In the genomic region with DNA sequence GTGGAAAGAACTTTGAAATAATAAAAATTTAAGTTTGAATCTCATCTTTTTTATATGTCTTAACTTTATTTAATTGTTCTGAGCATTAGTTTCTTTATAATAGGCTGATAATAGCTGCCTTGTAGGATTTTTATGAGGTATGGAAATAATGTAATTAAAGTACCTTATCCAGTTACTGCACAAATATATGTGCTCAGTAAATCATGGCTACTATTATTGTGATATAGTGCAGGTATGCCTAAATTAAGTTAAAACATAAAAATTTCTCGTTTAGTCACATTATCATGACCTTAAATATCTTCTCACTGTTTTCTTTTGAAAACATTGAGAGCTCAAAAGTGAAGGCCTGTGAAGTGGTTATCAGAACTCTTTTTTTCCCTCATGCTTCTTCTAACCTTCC, we compare ENCODE assay signal across 1 cellular context.
TF ChIP-seq lines count a peak whose summit lies in the region.

No MANE protein-coding gene starts in this region.

TF ChIP-seq in SK-N-SH, 30 proteins besides CTCF, POLR2A, EP300 and RAD21 (continued from another document):
- TF ChIP-seq IRF3 (IDR thresholded peaks at IDR 0.05; ENCODE audit: low read depth, low read length) (no peak), FOXM1 (IDR thresholded peaks at IDR 0.05; ENCODE audit: low read depth) (no peak), NFIC (IDR thresholded peaks at IDR 0.05; ENCODE audit: borderline replicate concordance) (no peak), MXI1 (IDR thresholded peaks at IDR 0.05; ENCODE audit: low read depth, low read length) (no peak), TEAD4 (IDR thresholded peaks at IDR 0.05; ENCODE audit: borderline replicate concordance, insufficient read depth) (no peak), RXRA (IDR thresholded peaks at IDR 0.05; ENCODE audit: borderline replicate concordance, low read depth) (no peak)
- TF ChIP-seq, protein P1, sequence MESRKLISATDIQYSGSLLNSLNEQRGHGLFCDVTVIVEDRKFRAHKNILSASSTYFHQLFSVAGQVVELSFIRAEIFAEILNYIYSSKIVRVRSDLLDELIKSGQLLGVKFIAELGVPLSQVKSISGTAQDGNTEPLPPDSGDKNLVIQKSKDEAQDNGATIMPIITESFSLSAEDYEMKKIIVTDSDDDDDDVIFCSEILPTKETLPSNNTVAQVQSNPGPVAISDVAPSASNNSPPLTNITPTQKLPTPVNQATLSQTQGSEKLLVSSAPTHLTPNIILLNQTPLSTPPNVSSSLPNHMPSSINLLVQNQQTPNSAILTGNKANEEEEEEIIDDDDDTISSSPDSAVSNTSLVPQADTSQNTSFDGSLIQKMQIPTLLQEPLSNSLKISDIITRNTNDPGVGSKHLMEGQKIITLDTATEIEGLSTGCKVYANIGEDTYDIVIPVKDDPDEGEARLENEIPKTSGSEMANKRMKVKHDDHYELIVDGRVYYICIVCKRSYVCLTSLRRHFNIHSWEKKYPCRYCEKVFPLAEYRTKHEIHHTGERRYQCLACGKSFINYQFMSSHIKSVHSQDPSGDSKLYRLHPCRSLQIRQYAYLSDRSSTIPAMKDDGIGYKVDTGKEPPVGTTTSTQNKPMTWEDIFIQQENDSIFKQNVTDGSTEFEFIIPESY (IDR thresholded peaks at IDR 0.05; ENCODE audit: borderline replicate concordance, low read depth) = no peak
- TF ChIP-seq, protein P2, sequence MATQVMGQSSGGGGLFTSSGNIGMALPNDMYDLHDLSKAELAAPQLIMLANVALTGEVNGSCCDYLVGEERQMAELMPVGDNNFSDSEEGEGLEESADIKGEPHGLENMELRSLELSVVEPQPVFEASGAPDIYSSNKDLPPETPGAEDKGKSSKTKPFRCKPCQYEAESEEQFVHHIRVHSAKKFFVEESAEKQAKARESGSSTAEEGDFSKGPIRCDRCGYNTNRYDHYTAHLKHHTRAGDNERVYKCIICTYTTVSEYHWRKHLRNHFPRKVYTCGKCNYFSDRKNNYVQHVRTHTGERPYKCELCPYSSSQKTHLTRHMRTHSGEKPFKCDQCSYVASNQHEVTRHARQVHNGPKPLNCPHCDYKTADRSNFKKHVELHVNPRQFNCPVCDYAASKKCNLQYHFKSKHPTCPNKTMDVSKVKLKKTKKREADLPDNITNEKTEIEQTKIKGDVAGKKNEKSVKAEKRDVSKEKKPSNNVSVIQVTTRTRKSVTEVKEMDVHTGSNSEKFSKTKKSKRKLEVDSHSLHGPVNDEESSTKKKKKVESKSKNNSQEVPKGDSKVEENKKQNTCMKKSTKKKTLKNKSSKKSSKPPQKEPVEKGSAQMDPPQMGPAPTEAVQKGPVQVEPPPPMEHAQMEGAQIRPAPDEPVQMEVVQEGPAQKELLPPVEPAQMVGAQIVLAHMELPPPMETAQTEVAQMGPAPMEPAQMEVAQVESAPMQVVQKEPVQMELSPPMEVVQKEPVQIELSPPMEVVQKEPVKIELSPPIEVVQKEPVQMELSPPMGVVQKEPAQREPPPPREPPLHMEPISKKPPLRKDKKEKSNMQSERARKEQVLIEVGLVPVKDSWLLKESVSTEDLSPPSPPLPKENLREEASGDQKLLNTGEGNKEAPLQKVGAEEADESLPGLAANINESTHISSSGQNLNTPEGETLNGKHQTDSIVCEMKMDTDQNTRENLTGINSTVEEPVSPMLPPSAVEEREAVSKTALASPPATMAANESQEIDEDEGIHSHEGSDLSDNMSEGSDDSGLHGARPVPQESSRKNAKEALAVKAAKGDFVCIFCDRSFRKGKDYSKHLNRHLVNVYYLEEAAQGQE (IDR thresholded peaks at IDR 0.05; ENCODE audit: low read depth, low read length) = no peak
